In genomic region chr12:90945070-90945649, GRCh38 we compare ENCODE assay signal across 8 cellular contexts. TPM values are rescaled to one million over a fixed set of nuclear protein-coding genes. Genes with fewer than 3 reads are reported as not detected.
DNase-seq lines count a peak whose midpoint lies in the region; ATAC-seq and TF ChIP-seq lines count a peak whose summit lies in the region.

No MANE protein-coding gene starts in this region.

- 32 to 39% (median 33%) methylated on average over 1 of the region's 1 CpG for WGBS in heart left ventricle, 4 donors

- DNase-seq in heart left ventricle = no peak
- DNase-seq in Right ventricle myocardium inferior (ENCODE audit: missing footprints) = no peak
- DNase-seq in NCI-H1694 treated with DMSO at 0.1 percent for 48 hours (lab: John Stamatoyannopoulos, UW) = peak; percentile 21
- DNase-seq in astrocyte of the hippocampus (ENCODE audit: low read depth, low spot score) = peak; percentile 11
- DNase-seq in lower lobe of right lung = no peak
- DNase-seq in cerebellar nuclear complex (lab: John Stamatoyannopoulos, UW) = no peak

- ATAC-seq in heart left ventricle (no peak), Right ventricle myocardium inferior (no peak), HG02678 (IDR thresholded peaks at IDR 0.05; ENCODE audit: unreplicated experiment) (peak; percentile 83), lower lobe of right lung (no peak), HG03108 (IDR thresholded peaks at IDR 0.05; ENCODE audit: unreplicated experiment) (no peak)

- no peaks in the 10 kb centered on the region for H3K9me3 ChIP-seq in heart left ventricle
- H3K9me3 ChIP-seq in lower lobe of right lung = no peaks in the 10 kb centered on the region

- TF ChIP-seq POLR2A in heart left ventricle (IDR thresholded peaks at IDR 0.05) = no peak

- no peak overlapping the region for H3K4me3 ChIP-seq in heart left ventricle
- H3K4me3 ChIP-seq in lower lobe of right lung = no peak overlapping the region

- no peaks in the 10 kb centered on the region for H3K4me1 ChIP-seq in heart left ventricle
- no peaks in the 10 kb centered on the region for H3K4me1 ChIP-seq in lower lobe of right lung

- intact Hi-C loops in heart left ventricle (cut with DNase I) = loop anchor here in 1 of 10 donors (10.0 kb wide), 1 partner anchor 1400 kb away; no protein-coding TSS in a partner anchor
- intact Hi-C loops in Right ventricle myocardium inferior (cut with DNase I) = no loop called here
- intact Hi-C loops in lower lobe of right lung (cut with DNase I) = no loop called here

- no peaks in the 10 kb centered on the region for H3K36me3 ChIP-seq in heart left ventricle
- no peaks in the 10 kb centered on the region for H3K36me3 ChIP-seq in lower lobe of right lung

- peak; percentile 18 to 61 (median 48) for TF ChIP-seq CTCF in heart left ventricle (IDR thresholded peaks at IDR 0.05)
- TF ChIP-seq CTCF in lower lobe of right lung (IDR thresholded peaks at IDR 0.05) = peak; percentile 42

- H3K27me3 ChIP-seq in heart left ventricle (no peaks in the 10 kb centered on the region), lower lobe of right lung (ENCODE audit: low read depth) (no peaks in the 10 kb centered on the region)

- no peak overlapping the region for H3K27ac ChIP-seq in heart left ventricle
- H3K27ac ChIP-seq in lower lobe of right lung = no peak overlapping the region

RNA-seq across cellular contexts. Expression of gene CCER1, which starts 9.8 kb away (rescaled TPM):
- total RNA-seq in heart left ventricle (not detected), Right ventricle myocardium inferior (not detected), lower lobe of right lung (not detected)
- polyA plus RNA-seq in heart left ventricle = not detected

RNA-seq across cellular contexts. Expression of gene EPYC, which starts 59.6 kb away (rescaled TPM):
- not detected for total RNA-seq in heart left ventricle
- polyA plus RNA-seq in heart left ventricle = not detected
- total RNA-seq in Right ventricle myocardium inferior = not detected
- total RNA-seq in lower lobe of right lung = not detected

Comparison
In these comparisons a context has a peak if more than half of its experiments do, and no peak if none do; other contexts are left out.
1. DNase-seq: peak in NCI-H1694 treated with DMSO at 0.1 percent for 48 hours (single experiment) and astrocyte of the hippocampus (single experiment); none in heart left ventricle (0 of 5), Right ventricle myocardium inferior (single experiment), lower lobe of right lung (single experiment) and cerebellar nuclear complex (0 of 2).